16 cellular contexts compared by ENCODE assay signal in the genomic region with DNA sequence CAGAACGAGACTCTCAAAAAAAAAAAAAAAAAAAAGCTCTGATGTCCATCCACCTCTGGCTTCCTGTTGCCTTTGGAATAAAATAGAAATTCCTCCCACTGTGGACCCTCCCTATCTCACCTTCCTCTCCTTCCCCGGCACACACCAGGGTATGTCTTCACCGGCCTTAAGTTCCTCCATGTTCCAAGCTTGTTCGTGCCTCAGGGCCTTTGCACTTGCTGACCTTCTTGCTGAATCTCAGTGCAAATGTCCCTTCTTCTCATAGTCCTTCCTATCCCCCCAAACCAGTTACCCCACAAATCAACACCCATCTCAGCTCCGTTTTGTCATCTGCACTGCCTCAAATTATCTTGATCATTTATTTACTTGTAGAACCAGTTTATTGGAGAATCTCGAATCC. TPM values are rescaled to one million over a fixed set of nuclear protein-coding genes. Genes with fewer than 3 reads are reported as not detected.
DNase-seq lines count a peak whose midpoint lies in the region; ATAC-seq and TF ChIP-seq lines count a peak whose summit lies in the region.
"Had no signal": no experiment of that assay in that cellular context is flagged by ENCODE, and none has a peak within 500 bp of the region (broad histone marks: within the 10 kb centered on the region; RNA-seq: fewer than 3 reads in every experiment).

No MANE protein-coding gene starts in this region.

- H3K36me3 ChIP-seq in Karpas-422 (ENCODE audit: insufficient read depth, low read length) (no peaks in the 10 kb centered on the region), upper lobe of right lung (no peaks in the 10 kb centered on the region)
- H3K36me3 ChIP-seq: BE2C had no signal

- H2AFZ ChIP-seq in Karpas-422 (ENCODE audit: low read length) = no peak overlapping the region
- H2AFZ ChIP-seq: GM23248 had no signal

- no peaks in the 10 kb centered on the region for H3K9me3 Mint-ChIP-seq in Calu3 (ENCODE audit: low read depth, unreplicated experiment)
- H3K9me3 Mint-ChIP-seq: CD8-positive, alpha-beta memory T cell; H9 had no signal

- H3K27me3 Mint-ChIP-seq in Calu3 (ENCODE audit: unreplicated experiment) = peaks cover 61% of the 10 kb centered on the region

- H3K36me3 Mint-ChIP-seq in Calu3 (ENCODE audit: insufficient read depth, unreplicated experiment) = no peaks in the 10 kb centered on the region
- H3K36me3 Mint-ChIP-seq: CD8-positive, alpha-beta memory T cell had no signal

- peaks cover 9% of the 10 kb centered on the region for H3K4me1 Mint-ChIP-seq in Calu3 (ENCODE audit: low read depth, unreplicated experiment)

- ATAC-seq in upper lobe of right lung = no peak
- ATAC-seq: A549, HepG2 had no signal

- no peaks in the 10 kb centered on the region for H3K4me1 ChIP-seq in Karpas-422 (ENCODE audit: low read length)
- H3K4me1 ChIP-seq in upper lobe of right lung = no peaks in the 10 kb centered on the region
- H3K4me1 ChIP-seq: A549, BE2C, Caco-2 had no signal

- DNase-seq in Calu3 (no peak), Karpas-422 (peak; percentile 39), islet precursor cell (peak; percentile 13), upper lobe of right lung (peak; percentile 7), activated gamma-delta T cell (lab: John Stamatoyannopoulos, UW) (no peak), NCI-H1417 (lab: John Stamatoyannopoulos, UW) (no peak)
- DNase-seq in activated CD4-positive, CD25-positive, alpha-beta regulatory T cell treated with anti-CD3 and anti-CD28 coated beads, Interleukin-2, amount 50 U/mL, for 72 hours = no peak
- DNase-seq: BE2C; Caco-2; CD8-positive, alpha-beta memory T cell; DMS53; GF-D8; GM23248 had no signal

- H3K79me2 ChIP-seq in Karpas-422 (ENCODE audit: low read length) = no peaks in the 10 kb centered on the region

- H3K27ac Mint-ChIP-seq in Calu3 (ENCODE audit: unreplicated experiment) = peak overlapping the region; percentile 26
- H3K27ac Mint-ChIP-seq: CD8-positive, alpha-beta memory T cell had no signal

- intact Hi-C loops in Calu3 (cut with micrococcal nuclease; ENCODE audit: unreplicated experiment) = no loop called here
- intact Hi-C loops in upper lobe of right lung (cut with DNase I) = no loop called here

- no peaks in the 10 kb centered on the region for H4K20me1 ChIP-seq in Karpas-422 (ENCODE audit: insufficient read depth, low read depth, low read length)

- TF ChIP-seq CTCF in Calu3 (IDR thresholded peaks at IDR 0.05; ENCODE audit: unreplicated experiment) (no peak), upper lobe of right lung (IDR thresholded peaks at IDR 0.05) (no peak)

- no peak overlapping the region for H3K27ac ChIP-seq in Karpas-422 (ENCODE audit: low read length)
- no peak overlapping the region for H3K27ac ChIP-seq in upper lobe of right lung
- H3K27ac ChIP-seq: A549, GM23248 had no signal

- H3K4me2 ChIP-seq in Karpas-422 (ENCODE audit: low read depth, low read length, poor library complexity, severe bottlenecking) = no peak overlapping the region
- H3K4me2 ChIP-seq: A549 had no signal

- H3K9me2 ChIP-seq in Karpas-422 (replicated peaks; ENCODE audit: insufficient read depth, low read length) = no peaks in the 10 kb centered on the region

- no peaks in the 10 kb centered on the region for H3K27me3 ChIP-seq in Karpas-422 (ENCODE audit: low read length)
- H3K27me3 ChIP-seq in upper lobe of right lung = peaks cover 24% of the 10 kb centered on the region

- H3K9me3 ChIP-seq in Karpas-422 (ENCODE audit: low read length) (no peaks in the 10 kb centered on the region), upper lobe of right lung (no peaks in the 10 kb centered on the region)
- H3K9me3 ChIP-seq: A549, BE2C, Caco-2 had no signal

- H3K4me3 ChIP-seq in Karpas-422 (ENCODE audit: low read length) (no peak overlapping the region), upper lobe of right lung (no peak overlapping the region)
- H3K4me3 ChIP-seq: A549, GM23248 had no signal

- no peak overlapping the region for H3K9ac ChIP-seq in Karpas-422 (ENCODE audit: low read length)
- H3K9ac ChIP-seq: GM23248 had no signal

- CTCF ChIA-PET in Calu3 (lab: Charles Lee) = interaction anchor here (0.7 kb wide), 1 partner anchor 519 kb away, joined by 4 read pairs; no protein-coding TSS in a partner anchor

- no peak overlapping the region for H3K4me3 Mint-ChIP-seq in Calu3 (ENCODE audit: low read depth, unreplicated experiment)
- H3K4me3 Mint-ChIP-seq: CD8-positive, alpha-beta memory T cell; H9 had no signal

- BruUV-seq in Calu3 (replicated peaks; lab: Mats Ljungman, UMichigan) = no TSS peak

RNA-seq across cellular contexts. Expression of a gene that starts 20.6 kb away (rescaled TPM):
- total RNA-seq in Calu3 (2022) (41.0 and 47.0 TPM in 2 replicates), upper lobe of right lung (21.5 TPM)
- total RNA-seq in Karpas-422 (2014; rRNA removed; shearing (Covaris generic); ENCODE audit: low replicate concordance) = 10.9 and 21.2 TPM in 2 replicates

RNA-seq across cellular contexts. Expression of a gene that starts 51.8 kb away (rescaled TPM):
- total RNA-seq in Calu3 (2022) (not detected in 2 replicates), upper lobe of right lung (not detected)
- not detected in 2 replicates for total RNA-seq in Karpas-422 (2014; rRNA removed; shearing (Covaris generic); ENCODE audit: low replicate concordance)
- total RNA-seq: Caco-2; CD8-positive, alpha-beta memory T cell; GM23248; H9; HepG2 had no signal

Comparison
In these comparisons a context has a peak if more than half of its experiments do, and no peak if none do; other contexts are left out.
1. DNase-seq: peak in Karpas-422 (single experiment), islet precursor cell (single experiment) and upper lobe of right lung (single experiment); none in Calu3 (single experiment), activated gamma-delta T cell (single experiment), NCI-H1417 (0 of 3) and activated CD4-positive, CD25-positive, alpha-beta regulatory T cell treated with anti-CD3 and anti-CD28 coated beads, Interleukin-2, amount 50 U/mL, for 72 hours (single experiment).